In genomic region chr4:115562506-115562905, GRCh38 we compare ENCODE assay signal across 20 cellular contexts.
"Had no signal": no experiment of that assay in that cellular context is flagged by ENCODE, and none has a peak within 500 bp of the region (broad histone marks: within the 10 kb centered on the region; RNA-seq: fewer than 3 reads in every experiment).

No MANE protein-coding gene starts in this region.

- H3K4me3 Mint-ChIP-seq: activated B cell treated with CpG ODN at 0.5 μM for 24 hours; activated CD4-positive, alpha-beta memory T cell treated with anti-CD3 and anti-CD28 coated beads for 36 hours; activated CD4-positive, alpha-beta T cell treated with anti-CD3 and anti-CD28 coated beads, Interleukin-2, amount 10 ng/mL, durations not matched to agents 7 days and 5 days; activated naive CD8-positive, alpha-beta T cell; activated T-cell treated with anti-CD3 and anti-CD28 coated beads, Interleukin-2, amount 50 U/mL, for 4 hours; T-helper 1 cell treated with Interleukin-12 subunit alpha and Interleukin-12 subunit beta and Interleukin-4 antibody, amounts not matched to agents 30 μg/mL and 1 μg/mL, for 36 hours had no signal

- H3K4me1 Mint-ChIP-seq: activated B cell treated with CpG ODN at 0.5 μM for 24 hours; activated CD4-positive, alpha-beta T cell treated with anti-CD3 and anti-CD28 coated beads, Interleukin-2, amount 10 ng/mL, durations not matched to agents 7 days and 5 days had no signal

- H3K27ac Mint-ChIP-seq: activated B cell treated with CpG ODN at 0.5 μM for 24 hours; activated CD4-positive, alpha-beta memory T cell treated with anti-CD3 and anti-CD28 coated beads for 36 hours; activated CD4-positive, alpha-beta T cell treated with anti-CD3 and anti-CD28 coated beads, Interleukin-2, amount 10 ng/mL, durations not matched to agents 7 days and 5 days; activated naive CD8-positive, alpha-beta T cell; T-helper 1 cell treated with Interleukin-12 subunit alpha and Interleukin-12 subunit beta and Interleukin-4 antibody, amounts not matched to agents 30 μg/mL and 1 μg/mL, for 36 hours had no signal

- ATAC-seq: activated T-cell treated with anti-CD3 and anti-CD28 coated beads, Interleukin-2, amount 50 U/mL, for 4 hours had no signal

- H3K9me3 Mint-ChIP-seq: activated B cell treated with CpG ODN at 0.5 μM for 24 hours; activated CD4-positive, alpha-beta memory T cell treated with anti-CD3 and anti-CD28 coated beads for 36 hours; activated CD4-positive, alpha-beta T cell treated with anti-CD3 and anti-CD28 coated beads, Interleukin-2, amount 10 ng/mL, durations not matched to agents 7 days and 5 days; activated T-cell treated with anti-CD3 and anti-CD28 coated beads, Interleukin-2, amount 50 U/mL, for 4 hours; T-helper 1 cell treated with Interleukin-12 subunit alpha and Interleukin-12 subunit beta and Interleukin-4 antibody, amounts not matched to agents 30 μg/mL and 1 μg/mL, for 36 hours had no signal

- DNase-seq: activated B cell treated with CpG ODN at 0.5 μM for 24 hours; activated CD4-positive, alpha-beta memory T cell treated with anti-CD3 and anti-CD28 coated beads for 36 hours; activated CD4-positive, alpha-beta T cell treated with anti-CD3 and anti-CD28 coated beads for 1 hour; activated CD4-positive, alpha-beta T cell treated with anti-CD3 and anti-CD28 coated beads, Interleukin-2, amount 10 ng/mL, durations not matched to agents 7 days and 5 days; activated CD8-positive, alpha-beta memory T cell treated with anti-CD3 and anti-CD28 coated beads for 24 hours; activated effector memory CD4-positive, alpha-beta T cell treated with anti-CD3 and anti-CD28 coated beads, Interleukin-2, amount 50 U/mL, for 16 hours; activated naive CD4-positive, alpha-beta T cell treated with Interleukin-2 at 50 U/mL for 16 hours; activated T-cell treated with anti-CD3 and anti-CD28 coated beads, Interleukin-2, amount 50 U/mL, for 4 hours; KG1; NCI-H1048; NCI-H146; NCI-H187 treated with DMSO at 0.1 percent for 48 hours; NCI-H345; NCI-H510A; NCI-H526 treated with DMSO at 0.1 percent for 48 hours; Peyer's patch; Right ventricle myocardium superior; SJCRH30 had no signal

- H3K27me3 Mint-ChIP-seq: activated B cell treated with CpG ODN at 0.5 μM for 24 hours; activated CD4-positive, alpha-beta memory T cell treated with anti-CD3 and anti-CD28 coated beads for 36 hours; activated CD4-positive, alpha-beta T cell treated with anti-CD3 and anti-CD28 coated beads, Interleukin-2, amount 10 ng/mL, durations not matched to agents 7 days and 5 days; activated naive CD8-positive, alpha-beta T cell had no signal

- H3K36me3 Mint-ChIP-seq: activated CD4-positive, alpha-beta memory T cell treated with anti-CD3 and anti-CD28 coated beads for 36 hours; activated naive CD8-positive, alpha-beta T cell had no signal
